20 cellular contexts compared by ENCODE assay signal in the genomic region with DNA sequence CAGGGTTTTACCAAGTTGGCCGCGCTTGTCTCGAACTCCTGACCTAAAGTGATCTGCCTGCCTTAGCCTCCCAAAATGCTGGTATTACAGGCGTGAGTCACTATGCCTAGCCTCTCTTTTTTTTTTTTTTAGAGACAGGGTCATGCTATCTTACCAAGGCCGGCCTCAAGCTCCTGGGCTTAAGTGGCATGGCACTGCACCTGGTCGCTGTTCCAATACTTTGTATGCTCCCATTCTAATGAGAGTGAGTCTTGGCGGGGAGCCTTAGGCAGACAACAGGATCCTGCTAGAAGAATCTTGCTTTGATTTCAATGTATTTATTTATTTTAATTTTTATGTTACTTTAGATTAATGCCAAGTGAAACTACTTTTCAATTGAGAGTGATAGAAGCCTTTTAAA. TPM values are rescaled to one million over a fixed set of nuclear protein-coding genes. Genes with fewer than 3 reads are reported as not detected.
DNase-seq lines count a peak whose midpoint lies in the region; ATAC-seq and TF ChIP-seq lines count a peak whose summit lies in the region.
"Had no signal": no experiment of that assay in that cellular context is flagged by ENCODE, and none has a peak within 500 bp of the region (broad histone marks: within the 10 kb centered on the region; RNA-seq: fewer than 3 reads in every experiment).

No MANE protein-coding gene starts in this region.

- peak overlapping the region; percentile 92; the same call in 1 of the 2 replicates for H3K27ac Mint-ChIP-seq in HFFc6
- H3K27ac Mint-ChIP-seq in activated naive CD8-positive, alpha-beta T cell treated with anti-CD3 and anti-CD28 coated beads, Interleukin-2, amount 50 U/mL, for 24 hours = no peak overlapping the region
- H3K27ac Mint-ChIP-seq: CD4-positive, alpha-beta T cell; IgD-negative memory B cell had no signal

- peaks cover 24% of the 10 kb centered on the region for H3K36me3 Mint-ChIP-seq in HFFc6 (ENCODE audit: low read depth)
- H3K36me3 Mint-ChIP-seq in activated naive CD8-positive, alpha-beta T cell treated with anti-CD3 and anti-CD28 coated beads, Interleukin-2, amount 50 U/mL, for 24 hours (ENCODE audit: low read depth) = peaks cover 7% of the 10 kb centered on the region

- POLR2A ChIA-PET in RWPE1 (lab: Yijun Ruan, JAX; ENCODE audit: low non-redundant PET) = no interaction called here

- no peaks in the 10 kb centered on the region for H3K27me3 Mint-ChIP-seq in HFFc6 (ENCODE audit: insufficient read depth)
- H3K27me3 Mint-ChIP-seq in activated naive CD8-positive, alpha-beta T cell treated with anti-CD3 and anti-CD28 coated beads, Interleukin-2, amount 50 U/mL, for 24 hours = no peaks in the 10 kb centered on the region
- H3K27me3 Mint-ChIP-seq: CD4-positive, alpha-beta T cell; IgD-negative memory B cell had no signal

- H3K9me3 ChIP-seq in osteoblast (ENCODE audit: low read depth, low read length) = no peaks in the 10 kb centered on the region
- H3K9me3 ChIP-seq: MG63, SJSA1 had no signal

- peak overlapping the region; percentile 67 for H3K27ac ChIP-seq in RWPE1
- H3K27ac ChIP-seq in epithelial cell of prostate = peak overlapping the region; percentile 56
- H3K27ac ChIP-seq in osteoblast (ENCODE audit: low read depth, low read length) = peak overlapping the region; percentile 9
- H3K27ac ChIP-seq: SJSA1 had no signal

- no peaks in the 10 kb centered on the region for H3K36me3 ChIP-seq in osteoblast (ENCODE audit: insufficient read depth, low read length)

- H2AFZ ChIP-seq in osteoblast (ENCODE audit: low read length) = no peak overlapping the region

- peaks cover 11% of the 10 kb centered on the region for H4K20me1 ChIP-seq in osteoblast (ENCODE audit: insufficient read depth, low read length)

- peaks cover 82% of the 10 kb centered on the region for H3K79me2 ChIP-seq in osteoblast (ENCODE audit: insufficient read depth, low read length)

- H3K9me3 Mint-ChIP-seq in HFFc6 = no peaks in the 10 kb centered on the region
- H3K9me3 Mint-ChIP-seq in activated naive CD8-positive, alpha-beta T cell treated with anti-CD3 and anti-CD28 coated beads, Interleukin-2, amount 50 U/mL, for 24 hours = no peaks in the 10 kb centered on the region
- H3K9me3 Mint-ChIP-seq: CD4-positive, alpha-beta T cell; IgD-negative memory B cell had no signal

- no peak for DNase-seq in HFFc6
- no peak for DNase-seq in RWPE1 (ENCODE audit: low spot score)
- DNase-seq in epithelial cell of prostate (ENCODE audit: low read depth, low spot score) = no peak
- DNase-seq in osteoblast (ENCODE audit: insufficient read length, low spot score, missing footprints) = no peak
- DNase-seq in mesenteric fat pad (ENCODE audit: low spot score) = no peak
- no peak for DNase-seq in stimulated activated CD4-positive, alpha-beta T cell treated with anti-CD3 and anti-CD28 coated beads, Interleukin-2, amount 100 ng/mL, for 48 hours
- no peak for DNase-seq in activated naive CD8-positive, alpha-beta T cell treated with anti-CD3 and anti-CD28 coated beads, Interleukin-2, amount 50 U/mL, for 24 hours
- DNase-seq: CD4-positive, alpha-beta T cell; COR-L47; DMS79; MG63; NCI-H1048; NCI-H1436; NCI-H187 treated with DMSO at 0.1 percent for 48 hours; NCI-H2227 treated with DMSO at 0.1 percent for 48 hours; NCI-H510A; NK-92 treated with Interleukin-12 subunit alpha and Interleukin-12 subunit beta, amount 100 ng/mL, for 24 hours had no signal

- no peak for ATAC-seq in HG03571 (IDR thresholded peaks at IDR 0.05; ENCODE audit: unreplicated experiment)
- ATAC-seq in activated naive CD8-positive, alpha-beta T cell treated with anti-CD3 and anti-CD28 coated beads, Interleukin-2, amount 50 U/mL, for 24 hours = no peak

- H3K27me3 ChIP-seq in osteoblast (ENCODE audit: insufficient read depth, low read length) = no peaks in the 10 kb centered on the region
- H3K27me3 ChIP-seq: MG63, SJSA1 had no signal

- H3K4me1 Mint-ChIP-seq in HFFc6 (ENCODE audit: low read depth) = peaks cover 89% of the 10 kb centered on the region
- peaks cover 22% of the 10 kb centered on the region for H3K4me1 Mint-ChIP-seq in activated naive CD8-positive, alpha-beta T cell treated with anti-CD3 and anti-CD28 coated beads, Interleukin-2, amount 50 U/mL, for 24 hours

- CTCF ChIA-PET in RWPE1 (lab: Yijun Ruan, JAX) = no interaction called here

- H3K4me3 Mint-ChIP-seq in HFFc6 = no peak overlapping the region
- no peak overlapping the region for H3K4me3 Mint-ChIP-seq in activated naive CD8-positive, alpha-beta T cell treated with anti-CD3 and anti-CD28 coated beads, Interleukin-2, amount 50 U/mL, for 24 hours
- H3K4me3 Mint-ChIP-seq: CD4-positive, alpha-beta T cell; IgD-negative memory B cell had no signal

- no peak overlapping the region for H3K4me3 ChIP-seq in osteoblast (ENCODE audit: insufficient read depth, low read length)
- H3K4me3 ChIP-seq: MG63, SJSA1 had no signal

- TF ChIP-seq CTCF in HFFc6 (IDR thresholded peaks at IDR 0.05) = no peak
- no peak for TF ChIP-seq CTCF in RWPE1 (conservative IDR thresholded peaks at IDR 0.05; ENCODE audit: low read depth)
- no peak for TF ChIP-seq CTCF in osteoblast (IDR thresholded peaks at IDR 0.05; ENCODE audit: extremely low read depth, low read depth, low read length)

- H3K4me1 ChIP-seq in osteoblast (ENCODE audit: insufficient read depth, low read length) = peaks cover 34% of the 10 kb centered on the region

- no peak overlapping the region for H3K4me2 ChIP-seq in osteoblast (ENCODE audit: insufficient read depth, low read length)

RNA-seq across cellular contexts. Expression of gene TOM1L2, which starts 21.9 kb away (rescaled TPM):
- total RNA-seq in HFFc6 (2021; fragmentation: NEBNext Ultra II Directional; extraction: Animal tissue kit (Norgen Biotek cat#: 25700)) = 100 to 1,000 TPM in 4 of 6 experiments, 10 to 100 TPM in 2; 92.1 to 144 (median 101) TPM
- total RNA-seq in osteoblast = 32.1 and 38.7 TPM in 2 replicates
- total RNA-seq in mesenteric fat pad = 43.7 TPM

RNA-seq across cellular contexts. Expression of gene DRC3, which starts 22.3 kb away (rescaled TPM):
- under 1 TPM; 0.37 to 0.73 (median 0.61) TPM for total RNA-seq in HFFc6 (2021; fragmentation: NEBNext Ultra II Directional; extraction: Animal tissue kit (Norgen Biotek cat#: 25700))
- total RNA-seq in osteoblast = 1.8 and 2.9 TPM in 2 replicates
- total RNA-seq in mesenteric fat pad = 0.32 TPM

Comparison
In these comparisons a context has a peak if more than half of its experiments do, and no peak if none do; other contexts are left out.
1. H3K27ac ChIP-seq: peak in every context shown above with its lines; median percentile 67 in RWPE1; 56 in epithelial cell of prostate; 9 in osteoblast.